In the genomic region with DNA sequence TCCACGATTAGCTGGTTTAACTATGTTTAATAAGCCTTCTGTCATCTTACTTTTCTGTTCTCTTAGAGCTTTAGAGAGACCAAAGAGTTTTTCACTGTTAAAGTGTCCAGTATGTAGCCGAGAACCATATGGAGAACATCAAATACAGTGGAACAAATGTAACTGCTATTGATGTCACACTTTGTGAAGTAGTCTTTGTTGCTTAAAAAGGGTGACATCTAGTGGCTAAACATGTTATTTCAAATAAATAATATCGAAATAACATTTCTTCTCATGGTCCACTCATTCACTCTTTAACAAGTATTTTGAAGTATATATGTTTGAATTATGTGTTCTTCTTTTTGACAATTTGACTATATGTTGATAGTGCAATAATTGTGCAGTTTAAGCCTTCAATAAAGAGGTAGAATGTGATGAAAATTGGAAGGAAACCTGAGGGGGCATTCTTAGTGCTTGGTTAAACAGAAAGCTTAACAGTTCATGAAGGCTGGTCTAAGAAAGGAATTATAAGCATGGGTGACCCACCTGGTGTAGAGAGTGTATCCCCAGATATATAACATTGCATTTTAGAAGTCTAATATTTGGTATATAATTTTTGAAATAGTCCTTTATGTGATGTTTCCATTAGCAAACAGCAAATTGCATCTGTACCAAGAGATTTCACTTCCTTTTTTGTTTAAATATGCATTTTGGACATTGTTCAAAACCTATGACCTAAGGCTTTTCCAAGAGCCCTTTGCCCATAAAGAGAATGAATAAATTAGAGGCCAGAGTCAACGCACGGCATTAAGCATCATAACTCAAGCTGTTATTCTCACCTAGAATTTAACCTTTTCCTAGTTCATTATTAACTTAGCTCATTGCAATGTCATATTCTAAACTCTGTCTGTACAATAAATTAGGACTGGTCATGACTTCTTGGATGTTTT, we compare ENCODE assay signal across 8 cellular contexts.
A peak's percentile ranks its signal among the peaks of the same experiment; 100 is the strongest.
DNase-seq lines count a peak whose midpoint lies in the region; ATAC-seq, FAIRE-seq and TF ChIP-seq lines count a peak whose summit lies in the region.

No MANE protein-coding gene starts in this region.

- no peaks in the 10 kb centered on the region for H4K20me1 ChIP-seq in smooth muscle cell (ENCODE audit: low read depth)

- H3K27me3 ChIP-seq in smooth muscle cell (ENCODE audit: low read depth) = no peaks in the 10 kb centered on the region

- H3K4me2 ChIP-seq in smooth muscle cell = no peak overlapping the region

- H3K9me3 ChIP-seq in smooth muscle cell (replicated peaks; ENCODE audit: low read depth) = no peaks in the 10 kb centered on the region

- H3K9ac ChIP-seq in smooth muscle cell (ENCODE audit: low read depth) = no peak overlapping the region

- no peaks in the 10 kb centered on the region for H3F3A ChIP-seq in smooth muscle cell (ENCODE audit: low read depth)

- TF ChIP-seq CTCF in fibroblast of mammary gland (conservative IDR thresholded peaks at IDR 0.05; ENCODE audit: control insufficient read depth, insufficient read depth, low read depth, low read length) = peak; percentile 54
- TF ChIP-seq CTCF in smooth muscle cell (IDR thresholded peaks at IDR 0.05; ENCODE audit: borderline replicate concordance, insufficient read depth, poor library complexity, severe bottlenecking) = peak; percentile 52

- peak; percentile 33 for ATAC-seq in GM19468 (IDR thresholded peaks at IDR 0.05; ENCODE audit: extremely low read depth, unreplicated experiment)
- peak; percentile 75 for ATAC-seq in HG03558 (IDR thresholded peaks at IDR 0.05; ENCODE audit: extremely low read depth, unreplicated experiment)
- no peak for ATAC-seq in stimulated activated naive CD8-positive, alpha-beta T cell treated with anti-CD3 and anti-CD28 coated beads, Interleukin-15, Interleukin-2, amounts not matched to agents 100 U/mL and 50 U/mL, for 24 hours

- H3K27ac ChIP-seq in smooth muscle cell (ENCODE audit: low read depth) = no peak overlapping the region

- no peaks in the 10 kb centered on the region for H3K36me3 ChIP-seq in smooth muscle cell (ENCODE audit: low read depth)

- WGBS in smooth muscle cell (ENCODE audit: low lambda C conversion rate) = 60% methylated on average over 5 of the region's 5 CpGs

- no peaks in the 10 kb centered on the region for H3K79me2 ChIP-seq in smooth muscle cell (ENCODE audit: low read depth)

- peak; percentile 75 for FAIRE-seq in RCC 7860 (lab: Jason Lieb, UNC)

- no peak overlapping the region for H3K4me3 ChIP-seq in fibroblast of mammary gland (ENCODE audit: control insufficient read depth, low read depth, low read length)
- no peak overlapping the region for H3K4me3 ChIP-seq in smooth muscle cell

- DNase-seq in ELR (ENCODE audit: low read depth) = peak; percentile 69
- DNase-seq in RCC 7860 (ENCODE audit: low spot score) = peak; percentile 24
- peak; percentile 62 for DNase-seq in fibroblast of mammary gland (ENCODE audit: low read depth)
- DNase-seq in smooth muscle cell (lab: John Stamatoyannopoulos, UW; ENCODE audit: unreplicated experiment) = no peak
- no peak for DNase-seq in stimulated activated naive CD8-positive, alpha-beta T cell treated with anti-CD3 and anti-CD28 coated beads, Interleukin-15, Interleukin-2, amounts not matched to agents 100 U/mL and 50 U/mL, for 24 hours
- no peak for DNase-seq in effector CD8-positive, alpha-beta T cell (lab: John Stamatoyannopoulos, UW)

- H3K4me1 ChIP-seq in smooth muscle cell (ENCODE audit: low read depth) = no peaks in the 10 kb centered on the region

- peak overlapping the region; percentile 70 for H2AFZ ChIP-seq in smooth muscle cell (ENCODE audit: low read depth)

Comparison
In these comparisons a context has a peak if more than half of its experiments do, and no peak if none do; other contexts are left out.
1. DNase-seq: peak in ELR (single experiment), RCC 7860 (single experiment) and fibroblast of mammary gland (single experiment); none in smooth muscle cell (single experiment), stimulated activated naive CD8-positive, alpha-beta T cell treated with anti-CD3 and anti-CD28 coated beads, Interleukin-15, Interleukin-2, amounts not matched to agents 100 U/mL and 50 U/mL, for 24 hours (single experiment) and effector CD8-positive, alpha-beta T cell (single experiment).